In genomic region chr1:88737338-88737927, GRCh38 we compare ENCODE assay signal across 1 cellular context.
TF ChIP-seq lines count a peak whose summit lies in the region.

No MANE protein-coding gene starts in this region.

TF ChIP-seq in H1, 55 proteins besides CTCF, POLR2A, EP300 and RAD21:
- no peak for TF ChIP-seq GABPA (IDR thresholded peaks at IDR 0.05; ENCODE audit: borderline replicate concordance, insufficient read depth, low read length)
